3 cellular contexts compared by ENCODE assay signal in the genomic region with DNA sequence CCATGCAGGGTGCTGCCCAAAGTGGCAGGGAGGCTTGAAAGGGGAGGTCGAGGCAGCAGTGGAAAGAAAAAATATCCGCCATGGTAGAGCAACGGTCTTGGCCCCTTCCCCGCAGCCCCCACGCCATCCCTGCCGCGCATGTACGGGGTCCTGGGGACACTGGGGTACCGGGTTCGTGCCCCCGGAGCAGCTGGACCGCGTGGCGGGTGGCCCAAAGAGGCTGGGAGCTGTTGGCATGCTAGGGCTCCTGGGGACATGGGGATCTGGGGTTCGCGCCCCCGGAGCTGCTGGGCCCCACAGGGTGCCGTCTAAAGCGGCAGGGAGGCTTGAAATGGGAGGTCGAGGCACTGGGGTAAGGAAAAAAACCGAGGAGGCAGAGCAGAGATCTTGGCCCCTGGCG.
"Had no signal": no experiment of that assay in that cellular context is flagged by ENCODE, and none has a peak within 500 bp of the region (broad histone marks: within the 10 kb centered on the region; RNA-seq: fewer than 3 reads in every experiment).

No MANE protein-coding gene starts in this region.

- H3K4me3 ChIP-seq: GM12878 had no signal

- DNase-seq: GDM1, GF-D8 had no signal
